Comparison of ENCODE assay signal across 21 cellular contexts in genomic region chr5:143251175-143251574, GRCh38.
A peak's percentile ranks its signal among the peaks of the same experiment; 100 is the strongest.
DNase-seq lines count a peak whose midpoint lies in the region; ATAC-seq and TF ChIP-seq lines count a peak whose summit lies in the region.
"Had no signal": no experiment of that assay in that cellular context is flagged by ENCODE, and none has a peak within 500 bp of the region (broad histone marks: within the 10 kb centered on the region; RNA-seq: fewer than 3 reads in every experiment).

No MANE protein-coding gene starts in this region.

- CTCF ChIA-PET in activated naive CD4-positive, alpha-beta T cell treated with anti-CD3 and anti-CD28 coated beads, Interleukin-2, amount 10 ng/mL, durations not matched to agents 7 days and 5 days (lab: Charles Lee), result no interaction called here

- H3K9me3 Mint-ChIP-seq in activated naive CD4-positive, alpha-beta T cell treated with anti-CD3 and anti-CD28 coated beads, Interleukin-2, amount 10 ng/mL, durations not matched to agents 7 days and 5 days, result peaks cover 2% of the 10 kb centered on the region

- no peaks in the 10 kb centered on the region for H3K27me3 Mint-ChIP-seq in activated naive CD4-positive, alpha-beta T cell treated with anti-CD3 and anti-CD28 coated beads, Interleukin-2, amount 10 ng/mL, durations not matched to agents 7 days and 5 days
- H3K27me3 Mint-ChIP-seq: type B pancreatic cell had no signal

- H3K27ac Mint-ChIP-seq in activated naive CD4-positive, alpha-beta T cell treated with anti-CD3 and anti-CD28 coated beads, Interleukin-2, amount 10 ng/mL, durations not matched to agents 7 days and 5 days, result no peak overlapping the region
- H3K27ac Mint-ChIP-seq: type B pancreatic cell had no signal

- H3K4me1 Mint-ChIP-seq in activated naive CD4-positive, alpha-beta T cell treated with anti-CD3 and anti-CD28 coated beads, Interleukin-2, amount 10 ng/mL, durations not matched to agents 7 days and 5 days, result no peaks in the 10 kb centered on the region

- no peak for TF ChIP-seq CTCF in GM12865 (IDR thresholded peaks at IDR 0.05; ENCODE audit: insufficient read depth, low read depth, low read length, missing control alignments)

- H3K36me3 Mint-ChIP-seq in activated naive CD4-positive, alpha-beta T cell treated with anti-CD3 and anti-CD28 coated beads, Interleukin-2, amount 10 ng/mL, durations not matched to agents 7 days and 5 days, result no peaks in the 10 kb centered on the region
- H3K36me3 Mint-ChIP-seq: type B pancreatic cell had no signal

- peak; percentile 78 for DNase-seq in GM12865 (ENCODE audit: low read depth)
- no peak for DNase-seq in UCSD-AML1 (lab: John Stamatoyannopoulos, UW; ENCODE audit: unreplicated experiment)
- DNase-seq in stimulated activated CD4-positive, alpha-beta T cell treated with anti-CD3 and anti-CD28 coated beads, Interleukin-12 subunit alpha, Interleukin-12 subunit beta, amount 100 ng/mL, for 4 hours, result no peak
- no peak for DNase-seq in activated naive CD4-positive, alpha-beta T cell treated with anti-CD3 and anti-CD28 coated beads, Interleukin-2, amount 10 ng/mL, durations not matched to agents 7 days and 5 days
- DNase-seq in NCI-H748 treated with DMSO at 0.1 percent for 48 hours (lab: John Stamatoyannopoulos, UW), result no peak
- DNase-seq: activated effector memory CD4-positive, alpha-beta T cell treated with Interleukin-2 at 50 U/mL for 16 hours; amygdala; central memory CD4-positive, alpha-beta T cell; NCI-H187 treated with DMSO at 0.1 percent for 48 hours; nucleus accumbens; retina; stimulated activated CD4-positive, alpha-beta T cell treated with anti-CD3 and anti-CD28 coated beads, Interleukin-15, amount 100 ng/mL, for 24 hours; stimulated activated naive CD8-positive, alpha-beta T cell treated with anti-CD3 and anti-CD28 coated beads, Interleukin-15, Interleukin-2, amounts not matched to agents 100 U/mL and 50 U/mL, for 24 hours; T-helper 2 cell had no signal

- ATAC-seq in GM19025 (IDR thresholded peaks at IDR 0.05; ENCODE audit: low read depth, unreplicated experiment), result peak; percentile 56
- ATAC-seq in HG02678 (IDR thresholded peaks at IDR 0.05; ENCODE audit: unreplicated experiment), result peak; percentile 60
- peak; percentile 76 for ATAC-seq in HG03571 (IDR thresholded peaks at IDR 0.05; ENCODE audit: unreplicated experiment)
- ATAC-seq: activated CD4-positive, CD25-positive, alpha-beta regulatory T cell treated with anti-CD3 and anti-CD28 coated beads, Interleukin-2, amount 50 U/mL, for 24 hours; esophagus mucosa; stimulated activated naive CD8-positive, alpha-beta T cell treated with anti-CD3 and anti-CD28 coated beads, Interleukin-15, Interleukin-2, amounts not matched to agents 100 U/mL and 50 U/mL, for 24 hours had no signal

- no peak overlapping the region for H3K4me3 Mint-ChIP-seq in activated naive CD4-positive, alpha-beta T cell treated with anti-CD3 and anti-CD28 coated beads, Interleukin-2, amount 10 ng/mL, durations not matched to agents 7 days and 5 days
- H3K4me3 Mint-ChIP-seq: type B pancreatic cell had no signal

- no peak overlapping the region for H3K4me3 ChIP-seq in GM12865 (ENCODE audit: low read depth, low read length)
- H3K4me3 ChIP-seq: BLaER1 treated with 17β-estradiol and CSF1 and Interleukin-3, amounts not matched to agents 10 nM and 100 nM had no signal
